In genomic region chr6:51842066-51842465, GRCh38 we compare ENCODE assay signal across 24 cellular contexts.
"Had no signal": no experiment of that assay in that cellular context is flagged by ENCODE, and none has a peak within 500 bp of the region (broad histone marks: within the 10 kb centered on the region; RNA-seq: fewer than 3 reads in every experiment).

No MANE protein-coding gene starts in this region.

- H3K9ac ChIP-seq: parathyroid adenoma had no signal

- H3K27ac Mint-ChIP-seq: activated naive CD8-positive, alpha-beta T cell; activated T-cell treated with anti-CD3 and anti-CD28 coated beads, Interleukin-2, amount 50 U/mL, for 24 hours; activated T-helper 17 cell treated with anti-CD3 and anti-CD28 coated beads, Interleukin-2, amount 50 U/mL, for 72 hours; memory B cell; naive B cell; stimulated activated naive CD8-positive, alpha-beta T cell treated with anti-CD3 and anti-CD28 coated beads, Interleukin-15, Interleukin-2, amounts not matched to agents 100 ng/mL and 50 ng/mL, for 24 hours; T-cell; T-helper 2 cell treated with Interferon-gamma antibody and Interleukin-4, amounts not matched to agents 5 μg/mL and 100 μg/mL, for 36 hours had no signal

- H3K4me1 Mint-ChIP-seq: activated T-helper 17 cell treated with anti-CD3 and anti-CD28 coated beads, Interleukin-2, amount 50 U/mL, for 72 hours; central memory CD8-positive, alpha-beta T cell; memory B cell; naive B cell; T-cell had no signal

- H3K27me3 ChIP-seq: adrenal gland, breast epithelium, esophagus squamous epithelium, gastrocnemius medialis, heart left ventricle, neutrophil had no signal

- H3K27ac ChIP-seq: adrenal gland, breast epithelium, esophagus squamous epithelium, gastrocnemius medialis, heart left ventricle, neutrophil, parathyroid adenoma, tibial artery, WERI-Rb-1 had no signal

- H3K36me3 ChIP-seq: adrenal gland, breast epithelium, esophagus squamous epithelium, gastrocnemius medialis, heart left ventricle, neutrophil, tibial artery, WERI-Rb-1 had no signal

- DNase-seq: activated CD4-positive, alpha-beta T cell treated with anti-CD3 and anti-CD28 coated beads for 1 hour; activated CD8-positive, alpha-beta memory T cell treated with anti-CD3 and anti-CD28 coated beads, Interleukin-2, amount 50 U/mL, for 4 hours; activated naive CD4-positive, alpha-beta T cell; activated T-cell treated with anti-CD3 and anti-CD28 coated beads, Interleukin-2, amount 50 U/mL, for 24 hours; adrenal gland; esophagus squamous epithelium; gastrocnemius medialis; heart left ventricle; left colon; naive B cell; right cardiac atrium; substantia nigra; T-cell; tibial artery had no signal

- H3K4me1 ChIP-seq: adrenal gland, breast epithelium, esophagus squamous epithelium, heart left ventricle, parathyroid adenoma, tibial artery had no signal

- H3K9me3 ChIP-seq: adrenal gland, breast epithelium, esophagus squamous epithelium, gastrocnemius medialis, heart left ventricle, neutrophil, tibial artery had no signal

- H3K4me3 Mint-ChIP-seq: activated naive CD8-positive, alpha-beta T cell; activated T-cell treated with anti-CD3 and anti-CD28 coated beads, Interleukin-2, amount 50 U/mL, for 24 hours; activated T-helper 17 cell treated with anti-CD3 and anti-CD28 coated beads, Interleukin-2, amount 50 U/mL, for 72 hours; central memory CD8-positive, alpha-beta T cell; memory B cell; naive B cell; stimulated activated naive CD8-positive, alpha-beta T cell treated with anti-CD3 and anti-CD28 coated beads, Interleukin-15, Interleukin-2, amounts not matched to agents 100 ng/mL and 50 ng/mL, for 24 hours; T-cell; T-helper 2 cell treated with Interferon-gamma antibody and Interleukin-4, amounts not matched to agents 5 μg/mL and 100 μg/mL, for 36 hours had no signal

- H3K4me3 ChIP-seq: adrenal gland, breast epithelium, esophagus squamous epithelium, gastrocnemius medialis, heart left ventricle, tibial artery had no signal

- H3K36me3 Mint-ChIP-seq: activated naive CD8-positive, alpha-beta T cell; memory B cell; naive B cell; T-cell had no signal

- H3K27me3 Mint-ChIP-seq: activated naive CD8-positive, alpha-beta T cell; activated T-cell treated with anti-CD3 and anti-CD28 coated beads, Interleukin-2, amount 50 U/mL, for 24 hours; activated T-helper 17 cell treated with anti-CD3 and anti-CD28 coated beads, Interleukin-2, amount 50 U/mL, for 72 hours; central memory CD8-positive, alpha-beta T cell; stimulated activated naive CD8-positive, alpha-beta T cell treated with anti-CD3 and anti-CD28 coated beads, Interleukin-15, Interleukin-2, amounts not matched to agents 100 ng/mL and 50 ng/mL, for 24 hours; T-cell had no signal

- H3K9me3 Mint-ChIP-seq: activated T-cell treated with anti-CD3 and anti-CD28 coated beads, Interleukin-2, amount 50 U/mL, for 24 hours; activated T-helper 17 cell treated with anti-CD3 and anti-CD28 coated beads, Interleukin-2, amount 50 U/mL, for 72 hours; central memory CD8-positive, alpha-beta T cell; memory B cell; naive B cell; stimulated activated naive CD8-positive, alpha-beta T cell treated with anti-CD3 and anti-CD28 coated beads, Interleukin-15, Interleukin-2, amounts not matched to agents 100 ng/mL and 50 ng/mL, for 24 hours; T-cell; T-helper 2 cell treated with Interferon-gamma antibody and Interleukin-4, amounts not matched to agents 5 μg/mL and 100 μg/mL, for 36 hours had no signal
